Comparison of ENCODE assay signal across 38 cellular contexts in the genomic region with DNA sequence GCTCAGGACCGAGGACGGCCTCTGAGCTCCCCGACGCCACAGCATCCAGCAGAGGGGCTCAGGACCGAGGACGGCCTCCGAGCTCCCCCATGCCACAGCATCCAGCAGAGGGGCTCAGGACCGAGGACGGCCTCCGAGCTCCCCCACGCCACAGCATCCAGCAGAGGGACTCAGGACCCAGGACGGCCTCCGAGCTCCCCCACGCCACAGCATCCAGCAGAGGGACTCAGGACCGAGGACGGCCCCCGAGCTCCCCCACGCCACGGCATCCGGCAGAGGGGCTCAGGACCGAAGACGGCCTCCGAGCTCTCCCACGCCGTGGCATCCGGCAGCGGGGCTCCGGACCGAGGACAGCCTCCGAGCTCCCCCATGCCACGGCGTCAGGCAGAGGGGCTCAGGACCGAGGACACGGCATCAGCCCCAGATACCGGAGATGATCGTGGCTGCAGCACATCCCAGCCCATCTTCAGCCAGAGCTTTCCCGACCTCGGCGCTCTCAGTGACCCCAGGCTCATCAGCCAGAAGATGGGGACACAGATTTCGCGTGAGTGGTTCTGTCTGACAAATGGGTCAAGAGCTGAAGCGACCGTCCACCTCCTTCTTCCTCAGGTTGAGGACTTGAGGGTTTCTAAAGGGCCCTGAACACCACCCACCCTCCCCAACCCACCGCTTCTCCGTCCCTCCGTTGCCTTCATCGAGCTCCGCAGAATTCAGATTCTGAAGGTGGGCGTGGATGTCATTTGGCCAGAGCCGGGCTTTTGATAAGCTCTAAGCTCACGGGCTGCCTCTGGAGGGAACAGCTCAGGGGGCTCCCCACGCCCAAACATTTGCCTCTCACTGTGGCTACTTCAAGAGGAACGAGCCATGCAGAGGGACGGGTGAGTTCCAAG.
"Had no signal": no experiment of that assay in that cellular context is flagged by ENCODE, and none has a peak within 500 bp of the region (broad histone marks: within the 10 kb centered on the region; RNA-seq: fewer than 3 reads in every experiment).

No MANE protein-coding gene starts in this region.

- H3K4me3 Mint-ChIP-seq: activated B cell treated with CpG ODN at 0.5 μM for 24 hours; activated CD4-positive, alpha-beta memory T cell treated with anti-CD3 and anti-CD28 coated beads for 36 hours; activated naive CD4-positive, alpha-beta T cell treated with anti-CD3 and anti-CD28 coated beads for 36 hours; activated T-cell treated with anti-CD3 and anti-CD28 coated beads, Interleukin-2, amount 50 U/mL, for 4 hours; activated T-helper 1 cell treated with anti-CD3 and anti-CD28 coated beads, Interleukin-12 subunit alpha, Interleukin-12 subunit beta, Interleukin-2, Interleukin-4 antibody, amounts not matched to agents 30 ng/mL and 10 ng/mL and 1 ng/mL, durations not matched to agents 14 hours and 24 hours and 36 hours had no signal

- H3K27me3 ChIP-seq: adrenal gland, body of pancreas, breast epithelium, MG63, Peyer's patch had no signal

- H3K36me3 ChIP-seq: adrenal gland, breast epithelium, MG63, Peyer's patch had no signal

- H3K27me3 Mint-ChIP-seq: activated B cell treated with CpG ODN at 0.5 μM for 24 hours; activated CD4-positive, alpha-beta memory T cell treated with anti-CD3 and anti-CD28 coated beads for 36 hours had no signal

- DNase-seq: activated B cell treated with CpG ODN at 0.5 μM for 24 hours; activated CD4-positive, alpha-beta memory T cell treated with anti-CD3 and anti-CD28 coated beads for 36 hours; activated CD4-positive, alpha-beta T cell treated with anti-CD3 and anti-CD28 coated beads for 4 hours; activated CD4-positive, alpha-beta T cell treated with anti-CD3 and anti-CD28 coated beads, Interleukin-2, amount 50 U/mL, for 1 hour; activated CD4-positive, CD25-positive, alpha-beta regulatory T cell treated with anti-CD3 and anti-CD28 coated beads, Interleukin-2, amount 50 U/mL, for 72 hours; activated CD8-positive, alpha-beta memory T cell treated with anti-CD3 and anti-CD28 coated beads, Interleukin-2, amount 50 U/mL, for 4 hours; activated gamma-delta T cell treated with Interleukin-2 at 50 U/mL for 16 hours; activated naive CD4-positive, alpha-beta T cell treated with anti-CD3 and anti-CD28 coated beads for 36 hours; activated T-cell treated with anti-CD3 and anti-CD28 coated beads for 4 hours; activated T-cell treated with anti-CD3 and anti-CD28 coated beads, Interleukin-2, amount 50 U/mL, for 4 hours; adrenal gland; body of pancreas; Kasumi-1; KG1; MG63; MV-4-11; NCI-H1092; NCI-H1436 treated with DMSO at 0.1 percent for 48 hours; NCI-H1694 treated with DMSO at 0.1 percent for 48 hours; NCI-H2029 treated with DMSO at 0.1 percent for 48 hours; NCI-H2107; NCI-H2171; NCI-H2227 treated with DMSO at 0.1 percent for 48 hours; NCI-H446; NCI-H524 treated with DMSO at 0.1 percent for 48 hours; NK-92 treated with Interleukin-12 subunit alpha and Interleukin-12 subunit beta, amount 100 ng/mL, for 24 hours; PC-3; Right ventricle myocardium superior; SW 1271; T-helper 1 cell; T-helper 2 cell; T-helper 9 cell had no signal

- H3K4me1 ChIP-seq: body of pancreas, breast epithelium had no signal

- H3K4me1 Mint-ChIP-seq: activated B cell treated with CpG ODN at 0.5 μM for 24 hours had no signal

- ATAC-seq: activated naive CD4-positive, alpha-beta T cell treated with anti-CD3 and anti-CD28 coated beads, Interleukin-2, amount 50 U/mL, for 72 hours; activated T-cell treated with anti-CD3 and anti-CD28 coated beads, Interleukin-2, amount 50 U/mL, for 4 hours; body of pancreas; PC-3 had no signal

- H3K9me3 ChIP-seq: adrenal gland, body of pancreas, breast epithelium, MG63, Peyer's patch had no signal

- H3K27ac Mint-ChIP-seq: activated B cell treated with CpG ODN at 0.5 μM for 24 hours; activated CD4-positive, alpha-beta memory T cell treated with anti-CD3 and anti-CD28 coated beads for 36 hours; activated naive CD4-positive, alpha-beta T cell treated with anti-CD3 and anti-CD28 coated beads for 36 hours; activated naive CD4-positive, alpha-beta T cell treated with anti-CD3 and anti-CD28 coated beads, Interleukin-2, amount 50 U/mL, for 72 hours; activated T-helper 1 cell treated with anti-CD3 and anti-CD28 coated beads, Interleukin-12 subunit alpha, Interleukin-12 subunit beta, Interleukin-2, Interleukin-4 antibody, amounts not matched to agents 30 ng/mL and 10 ng/mL and 1 ng/mL, durations not matched to agents 14 hours and 24 hours and 36 hours had no signal

- H3K4me3 ChIP-seq: adrenal gland, body of pancreas, breast epithelium, MG63, Peyer's patch had no signal

- H3K27ac ChIP-seq: adrenal gland, body of pancreas, breast epithelium, Peyer's patch, RWPE1, VCaP had no signal
